In the genomic region with DNA sequence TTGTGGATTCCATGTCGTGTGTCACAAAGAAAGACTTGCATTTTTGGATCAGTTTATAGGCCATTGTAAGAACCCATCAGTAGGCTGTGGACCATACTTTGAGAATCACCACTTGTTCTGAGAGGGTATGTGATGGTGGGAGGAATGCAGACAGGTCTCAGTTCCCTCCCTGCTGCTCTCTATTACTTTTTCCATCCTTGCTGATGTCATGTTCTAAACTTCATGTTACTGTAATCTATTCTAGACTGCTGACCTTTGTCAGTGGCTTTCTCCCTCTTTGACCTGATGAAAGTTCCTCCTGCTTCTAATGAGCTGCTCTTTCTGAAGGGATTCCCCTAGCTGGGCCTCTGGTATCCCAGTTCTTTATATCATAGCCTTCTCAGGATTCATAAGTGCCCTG, we compare ENCODE assay signal across 24 cellular contexts.
"Had no signal": no experiment of that assay in that cellular context is flagged by ENCODE, and none has a peak within 500 bp of the region (broad histone marks: within the 10 kb centered on the region; RNA-seq: fewer than 3 reads in every experiment).

No MANE protein-coding gene starts in this region.

- H3K9me3 ChIP-seq: ovary, testis, tibial nerve, upper lobe of right lung had no signal

- H3K4me2 ChIP-seq: neural progenitor cell had no signal

- DNase-seq: effector CD4-positive, alpha-beta T cell; endodermal cell; erythroblast; foreskin keratinocyte; immature natural killer cell; kidney; left cardiac atrium; left ventricle myocardium superior; mesenchymal stem cell; midbrain; nucleus accumbens; ovary; right cardiac atrium; small intestine; stimulated activated CD4-positive, alpha-beta T cell treated with anti-CD3 and anti-CD28 coated beads, Interleukin-12 subunit alpha, Interleukin-12 subunit beta, amount 100 ng/mL, for 4 hours; testis; upper lobe of right lung had no signal

- H2AFZ ChIP-seq: neural progenitor cell had no signal

- H3K27ac Mint-ChIP-seq: endodermal cell; immature natural killer cell; natural killer cell treated with Interleukin-12 subunit alpha and Interleukin-12 subunit beta and Interleukin-15 and Interleukin-18, amount 100 ng/mL, for 72 hours; neural progenitor cell; stimulated activated naive CD8-positive, alpha-beta T cell treated with anti-CD3 and anti-CD28 coated beads, Interleukin-15, Interleukin-2, amounts not matched to agents 100 ng/mL and 50 ng/mL, for 24 hours had no signal

- H3K27me3 Mint-ChIP-seq: natural killer cell treated with Interleukin-12 subunit alpha and Interleukin-12 subunit beta and Interleukin-15 and Interleukin-18, amount 100 ng/mL, for 72 hours; stimulated activated naive CD8-positive, alpha-beta T cell treated with anti-CD3 and anti-CD28 coated beads, Interleukin-15, Interleukin-2, amounts not matched to agents 100 ng/mL and 50 ng/mL, for 24 hours had no signal

- ATAC-seq: foreskin keratinocyte; left cardiac atrium; left ventricle myocardium superior; natural killer cell treated with Interleukin-12 subunit alpha and Interleukin-12 subunit beta and Interleukin-15 and Interleukin-18, amount 100 ng/mL, for 72 hours; right cardiac atrium; upper lobe of right lung had no signal

- H3K9me3 Mint-ChIP-seq: endodermal cell; immature natural killer cell; natural killer cell treated with Interleukin-12 subunit alpha and Interleukin-12 subunit beta and Interleukin-15 and Interleukin-18, amount 100 ng/mL, for 72 hours; neural progenitor cell; stimulated activated naive CD8-positive, alpha-beta T cell treated with anti-CD3 and anti-CD28 coated beads, Interleukin-15, Interleukin-2, amounts not matched to agents 100 ng/mL and 50 ng/mL, for 24 hours had no signal

- FAIRE-seq: endothelial cell of umbilical vein, kidney, small intestine had no signal

- H3K9ac ChIP-seq: neural progenitor cell had no signal

- H3K36me3 ChIP-seq: neural progenitor cell, ovary, upper lobe of right lung had no signal

- H3K27me3 ChIP-seq: foreskin keratinocyte, neural progenitor cell, ovary, testis, tibial nerve, upper lobe of right lung had no signal

- H3K27ac ChIP-seq: coronary artery, foreskin keratinocyte, neural progenitor cell, ovary, testis, tibial nerve, upper lobe of right lung had no signal

- H3K4me1 Mint-ChIP-seq: endodermal cell, immature natural killer cell, neural progenitor cell had no signal

- H3K36me3 Mint-ChIP-seq: immature natural killer cell; natural killer cell treated with Interleukin-12 subunit alpha and Interleukin-12 subunit beta and Interleukin-15 and Interleukin-18, amount 100 ng/mL, for 72 hours had no signal

- H3K4me1 ChIP-seq: foreskin keratinocyte, neural progenitor cell, testis, tibial nerve, upper lobe of right lung had no signal

- H3K4me3 ChIP-seq: coronary artery, lung, neural progenitor cell, ovary, testis, tibial nerve, upper lobe of right lung had no signal

- H3K4me3 Mint-ChIP-seq: endodermal cell; immature natural killer cell; natural killer cell treated with Interleukin-12 subunit alpha and Interleukin-12 subunit beta and Interleukin-15 and Interleukin-18, amount 100 ng/mL, for 72 hours; neural progenitor cell; stimulated activated naive CD8-positive, alpha-beta T cell treated with anti-CD3 and anti-CD28 coated beads, Interleukin-15, Interleukin-2, amounts not matched to agents 100 ng/mL and 50 ng/mL, for 24 hours had no signal
